In genomic region chr13:72163671-72164070, GRCh38 we compare ENCODE assay signal across 1 cellular context.
TF ChIP-seq lines count a peak whose summit lies in the region.

No MANE protein-coding gene starts in this region.

TF ChIP-seq in SK-N-SH treated with all-trans-retinoic acid at 6 μM for 48 hours, 23 proteins besides CTCF, POLR2A, EP300 and RAD21 (continued from another document):
- no peak for TF ChIP-seq CSRNP3 (CRISPR knock-in tag; IDR thresholded peaks at IDR 0.05)
- no peak for TF ChIP-seq GLIS3 (CRISPR knock-in tag; IDR thresholded peaks at IDR 0.05)
- TF ChIP-seq CSDC2 (CRISPR knock-in tag; IDR thresholded peaks at IDR 0.05), result no peak
- no peak for TF ChIP-seq TCF4 (CRISPR knock-in tag; IDR thresholded peaks at IDR 0.05; ENCODE audit: borderline replicate concordance)
- TF ChIP-seq TSHZ2 (CRISPR knock-in tag; IDR thresholded peaks at IDR 0.05), result no peak
- TF ChIP-seq RARB (CRISPR knock-in tag; IDR thresholded peaks at IDR 0.05), result no peak
- no peak for TF ChIP-seq TOX (CRISPR knock-in tag; IDR thresholded peaks at IDR 0.05; ENCODE audit: borderline replicate concordance)
- TF ChIP-seq, protein P1, sequence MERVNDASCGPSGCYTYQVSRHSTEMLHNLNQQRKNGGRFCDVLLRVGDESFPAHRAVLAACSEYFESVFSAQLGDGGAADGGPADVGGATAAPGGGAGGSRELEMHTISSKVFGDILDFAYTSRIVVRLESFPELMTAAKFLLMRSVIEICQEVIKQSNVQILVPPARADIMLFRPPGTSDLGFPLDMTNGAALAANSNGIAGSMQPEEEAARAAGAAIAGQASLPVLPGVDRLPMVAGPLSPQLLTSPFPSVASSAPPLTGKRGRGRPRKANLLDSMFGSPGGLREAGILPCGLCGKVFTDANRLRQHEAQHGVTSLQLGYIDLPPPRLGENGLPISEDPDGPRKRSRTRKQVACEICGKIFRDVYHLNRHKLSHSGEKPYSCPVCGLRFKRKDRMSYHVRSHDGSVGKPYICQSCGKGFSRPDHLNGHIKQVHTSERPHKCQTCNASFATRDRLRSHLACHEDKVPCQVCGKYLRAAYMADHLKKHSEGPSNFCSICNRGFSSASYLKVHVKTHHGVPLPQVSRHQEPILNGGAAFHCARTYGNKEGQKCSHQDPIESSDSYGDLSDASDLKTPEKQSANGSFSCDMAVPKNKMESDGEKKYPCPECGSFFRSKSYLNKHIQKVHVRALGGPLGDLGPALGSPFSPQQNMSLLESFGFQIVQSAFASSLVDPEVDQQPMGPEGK (CRISPR knock-in tag; IDR thresholded peaks at IDR 0.05; ENCODE audit: borderline replicate concordance), result no peak
- no peak for TF ChIP-seq ZC3H10 (CRISPR knock-in tag; IDR thresholded peaks at IDR 0.05)
- no peak for TF ChIP-seq SNAI2 (CRISPR knock-in tag; IDR thresholded peaks at IDR 0.05)
- no peak for TF ChIP-seq ZNF8 (CRISPR knock-in tag; IDR thresholded peaks at IDR 0.05)
- TF ChIP-seq ZNF565 (CRISPR knock-in tag; conservative IDR thresholded peaks at IDR 0.05; ENCODE audit: low read depth), result no peak
- TF ChIP-seq ZFP30 (CRISPR knock-in tag; IDR thresholded peaks at IDR 0.05), result no peak
